ENCODE assay signal across 9 cellular contexts in genomic region chr5:16508730-16509531, GRCh38. TPM values are rescaled to one million over a fixed set of nuclear protein-coding genes. Genes with fewer than 3 reads are reported as not detected.
DNase-seq lines count a peak whose midpoint lies in the region; ATAC-seq and TF ChIP-seq lines count a peak whose summit lies in the region.
"Had no signal": no experiment of that assay in that cellular context is flagged by ENCODE, and none has a peak within 500 bp of the region (broad histone marks: within the 10 kb centered on the region; RNA-seq: fewer than 3 reads in every experiment).

No MANE protein-coding gene starts in this region.

- H3K79me2 ChIP-seq in PC-9 (ENCODE audit: low read depth) (no peaks in the 10 kb centered on the region), trophoblast cell (ENCODE audit: control insufficient read depth, insufficient read depth, low read length, poor library complexity) (peaks cover 2% of the 10 kb centered on the region)

- no peak overlapping the region for H2BK5ac ChIP-seq in trophoblast cell (ENCODE audit: low read depth, low read length, poor library complexity)

- no peak overlapping the region for H3K23ac ChIP-seq in trophoblast cell (ENCODE audit: low read length)

- peak overlapping the region; percentile 82 for H3K27ac ChIP-seq in PC-9
- H3K27ac ChIP-seq in trophoblast cell (ENCODE audit: low read depth, low read length) = peak overlapping the region; percentile 44

- DNase-seq in Daoy (ENCODE audit: low read depth) (peak; percentile 61), PC-9 (peak; percentile 96 to 97), glomerular visceral epithelial cell (ENCODE audit: extremely low spot score) (peak; percentile 90), trophoblast cell (peak; percentile 34 to 62), NCI-H446 treated with DMSO at 0.1 percent for 48 hours (lab: John Stamatoyannopoulos, UW) (no peak), KG1 (lab: John Stamatoyannopoulos, UW) (no peak)
- DNase-seq: effector memory CD4-positive, alpha-beta T cell had no signal

- H3K14ac ChIP-seq in trophoblast cell (ENCODE audit: low read length) = no peak overlapping the region

- no CpG with 5 or more reads among the region's 15 CpGs for WGBS in trophoblast cell (ENCODE audit: extremely low coverage, insufficient coverage, insufficient read length)

- H2BK120ac ChIP-seq in trophoblast cell (ENCODE audit: insufficient read depth, low read length, poor library complexity) = no peak overlapping the region

- no peak overlapping the region for H4K12ac ChIP-seq in trophoblast cell (ENCODE audit: low read depth, low read length)

- H3K9me3 ChIP-seq in PC-9 (ENCODE audit: insufficient read depth, low read depth) (no peaks in the 10 kb centered on the region), trophoblast cell (ENCODE audit: insufficient read depth, low read depth, low read length) (peaks cover 1% of the 10 kb centered on the region)

- H4K20me1 ChIP-seq in PC-9 (ENCODE audit: insufficient read depth) = no peaks in the 10 kb centered on the region

- H2AFZ ChIP-seq in PC-9 (peak overlapping the region; percentile 77), trophoblast cell (ENCODE audit: insufficient read depth, low read length, poor library complexity) (no peak overlapping the region)

- ATAC-seq in HG02678 (IDR thresholded peaks at IDR 0.05; ENCODE audit: unreplicated experiment) (no peak), HG03342 (IDR thresholded peaks at IDR 0.05; ENCODE audit: unreplicated experiment) (no peak)

- no peak overlapping the region for H3K9ac ChIP-seq in trophoblast cell (ENCODE audit: low read length)

- peak overlapping the region; percentile 53 for H3K4me3 ChIP-seq in PC-9
- H3K4me3 ChIP-seq in trophoblast cell (ENCODE audit: low read depth, low read length) = no peak overlapping the region

- BruUV-seq in PC-9 (replicated peaks; lab: Mats Ljungman, UMichigan) = TSS peak; percentile 99

- H4K8ac ChIP-seq in trophoblast cell (ENCODE audit: low read depth, low read length) = no peak overlapping the region

- TF ChIP-seq CTCF in PC-9 (conservative IDR thresholded peaks at IDR 0.05) = no peak

- H3K4me2 ChIP-seq in PC-9 (peak overlapping the region; percentile 86), trophoblast cell (ENCODE audit: low read length) (peak overlapping the region; percentile 45)

- H3K79me1 ChIP-seq in trophoblast cell (ENCODE audit: low read length) = no peaks in the 10 kb centered on the region

- H3K9me2 ChIP-seq in PC-9 (ENCODE audit: insufficient read depth) = 0 out of 2 replicates have a peak, but pooled peaks cover 5% of the 10 kb centered on the region

- no peak overlapping the region for H3K18ac ChIP-seq in trophoblast cell (ENCODE audit: low read length)

- intact Hi-C loops in PC-9 (cut with micrococcal nuclease; ENCODE audit: unreplicated experiment) = loop anchor here (1.0 to 2.0 kb wide), 4 partner anchors 16 to 41 kb away; no protein-coding TSS in a partner anchor

- H4K91ac ChIP-seq in trophoblast cell (ENCODE audit: low read depth, low read length) = no peak overlapping the region

- H3K36me3 ChIP-seq in PC-9 (ENCODE audit: low read depth) (no peaks in the 10 kb centered on the region), trophoblast cell (ENCODE audit: control insufficient read depth in 1 of 2, insufficient read depth in 2 of 2, low read length in 2 of 2) (no peaks in the 10 kb centered on the region)

- H3F3A ChIP-seq in PC-9 (ENCODE audit: insufficient read depth, low read depth) = peaks cover 19% of the 10 kb centered on the region

- H3K27me3 ChIP-seq in PC-9 (ENCODE audit: insufficient read depth, low read depth) (no peaks in the 10 kb centered on the region), trophoblast cell (ENCODE audit: insufficient read depth, low read length) (no peaks in the 10 kb centered on the region)

- CTCF ChIA-PET in PC-9 (lab: Charles Lee) = interaction anchor here (0.6 to 0.8 kb wide), 3 partner anchors 18 to 44 kb away, joined by 4 read pairs; no protein-coding TSS in a partner anchor

- H2AK5ac ChIP-seq in trophoblast cell (ENCODE audit: low read length) = no peak overlapping the region

- H2BK12ac ChIP-seq in trophoblast cell (ENCODE audit: low read length) = no peak overlapping the region

- POLR2A ChIA-PET in PC-9 (lab: Charles Lee; ENCODE audit: unreplicated experiment) = interaction anchor here (0.7 kb wide), 3 partner anchors 10 to 27 kb away, joined by 5 to 8 read pairs (median 6); no protein-coding TSS in a partner anchor

- H3K4me1 ChIP-seq in PC-9 (replicated peaks; ENCODE audit: insufficient read depth) (peaks cover 26% of the 10 kb centered on the region), trophoblast cell (ENCODE audit: control insufficient read depth in 1 of 2, insufficient read depth in 2 of 2, low read length in 2 of 2) (peaks cover 0 to 3% of the 10 kb centered on the region in 2 experiments)

- no peak overlapping the region for H3K4ac ChIP-seq in trophoblast cell (ENCODE audit: low read depth, low read length)

RNA-seq across cellular contexts. Expression of gene ZNF622, which starts 43.3 kb away (rescaled TPM):
- total RNA-seq in Daoy (2014; rRNA removed; shearing (Covaris generic)) = 72.1 and 74.4 TPM in 2 replicates
- 54.4 and 73.5 TPM in 2 replicates for total RNA-seq in PC-9 (2021)
- polyA plus RNA-seq in trophoblast cell (2013) = 28.4 and 28.5 TPM in 2 replicates

Comparison
In these comparisons a context has a peak if more than half of its experiments do, and no peak if none do; other contexts are left out.
1. DNase-seq: peak in Daoy (single experiment), PC-9 (2 of 2), glomerular visceral epithelial cell (single experiment) and trophoblast cell (2 of 2); none in NCI-H446 treated with DMSO at 0.1 percent for 48 hours (single experiment) and KG1 (single experiment).